8 cellular contexts compared by ENCODE assay signal in genomic region chr19:46863818-46864629, GRCh38. TPM values are rescaled to one million over a fixed set of nuclear protein-coding genes. Genes with fewer than 3 reads are reported as not detected.
DNase-seq lines count a peak whose midpoint lies in the region; ATAC-seq and TF ChIP-seq lines count a peak whose summit lies in the region.

No MANE protein-coding gene starts in this region.

- H3K36me3 Mint-ChIP-seq in activated naive CD4-positive, alpha-beta T cell treated with anti-CD3 and anti-CD28 coated beads for 36 hours (ENCODE audit: low read depth), result peaks cover 2% of the 10 kb centered on the region

- H3K36me3 ChIP-seq in esophagus muscularis mucosa, result no peaks in the 10 kb centered on the region
- no peaks in the 10 kb centered on the region for H3K36me3 ChIP-seq in psoas muscle (ENCODE audit: insufficient read depth in 1 of 2, low read depth in 1 of 2)

- no peaks in the 10 kb centered on the region for H3K27me3 ChIP-seq in esophagus muscularis mucosa
- H3K27me3 ChIP-seq in psoas muscle (ENCODE audit: insufficient read depth in 3 of 3, low read length in 2 of 3), result no peaks in the 10 kb centered on the region

- TF ChIP-seq POLR2A in esophagus muscularis mucosa (IDR thresholded peaks at IDR 0.05; ENCODE audit: low read depth), result no peak

- CTCF ChIA-PET in activated naive CD4-positive, alpha-beta T cell treated with anti-CD3 and anti-CD28 coated beads for 36 hours (lab: Charles Lee), result interaction anchor here (0.6 to 0.8 kb wide), 4 partner anchors 8 to 1234 kb away, joined by 3 to 7 read pairs (median 6); no protein-coding TSS in a partner anchor

- no peaks in the 10 kb centered on the region for H3K27me3 Mint-ChIP-seq in activated naive CD4-positive, alpha-beta T cell treated with anti-CD3 and anti-CD28 coated beads for 36 hours (ENCODE audit: low read depth)

- H3K9me3 Mint-ChIP-seq in activated naive CD4-positive, alpha-beta T cell treated with anti-CD3 and anti-CD28 coated beads for 36 hours, result peaks cover 3% of the 10 kb centered on the region

- intact Hi-C loops in esophagus muscularis mucosa (cut with DNase I) (loop anchor here (5.0 kb wide), 1 partner anchor 58 kb away; no protein-coding TSS in a partner anchor), psoas muscle (cut with DNase I) (loop anchor here (5.0 kb wide), 3 partner anchors 38 to 113 kb away; no protein-coding TSS in a partner anchor)
- intact Hi-C loops in activated naive CD4-positive, alpha-beta T cell treated with anti-CD3 and anti-CD28 coated beads for 36 hours (cut with micrococcal nuclease), result loop anchor here (5.0 to 10.0 kb wide), 2 partner anchors 51 to 393 kb away; partner anchors contain the start of gene CCDC9

- DNase-seq in DMS79 treated with DMSO at 0.1 percent for 48 hours (lab: John Stamatoyannopoulos, UW) (peak; percentile 79), NCI-H2196 treated with DMSO at 0.1 percent for 48 hours (lab: John Stamatoyannopoulos, UW; ENCODE audit: unreplicated experiment) (peak; percentile 33), esophagus muscularis mucosa (ENCODE audit: extremely low spot score) (no peak), psoas muscle (no peak)
- DNase-seq in activated naive CD4-positive, alpha-beta T cell treated with anti-CD3 and anti-CD28 coated beads for 36 hours, result no peak

- no peak overlapping the region for H3K4me3 Mint-ChIP-seq in activated naive CD4-positive, alpha-beta T cell treated with anti-CD3 and anti-CD28 coated beads for 36 hours

- WGBS in esophagus muscularis mucosa, result 34% methylated on average over 6 of the region's 6 CpGs
- 17 to 25% (median 21%) methylated on average over 6 of the region's 6 CpGs for whole genome bisulfite sequencing in psoas muscle, 3 donors

- no peak for TF ChIP-seq CTCF in esophagus muscularis mucosa (IDR thresholded peaks at IDR 0.05)
- TF ChIP-seq CTCF in psoas muscle (IDR thresholded peaks at IDR 0.05), result no peak

- no peak for ATAC-seq in psoas muscle
- no peak for ATAC-seq in HG03520 (IDR thresholded peaks at IDR 0.05; ENCODE audit: unreplicated experiment)
- ATAC-seq in HG03469 (IDR thresholded peaks at IDR 0.05; ENCODE audit: unreplicated experiment), result no peak
- ATAC-seq in HG03159 (IDR thresholded peaks at IDR 0.05; ENCODE audit: unreplicated experiment), result no peak

- peaks cover 44 to 84% (median 79%) of the 10 kb centered on the region in 4 donors for H3K4me1 ChIP-seq in esophagus muscularis mucosa
- peaks cover 64% of the 10 kb centered on the region for H3K4me1 ChIP-seq in psoas muscle

- no peak overlapping the region for H3K27ac Mint-ChIP-seq in activated naive CD4-positive, alpha-beta T cell treated with anti-CD3 and anti-CD28 coated beads for 36 hours

- peak overlapping the region; percentile 99 to 100 (median 100) for H3K27ac ChIP-seq in esophagus muscularis mucosa (replicated peaks in 1 of 4)
- peak overlapping the region; percentile 99 for H3K27ac ChIP-seq in psoas muscle

- H3K9me3 ChIP-seq in esophagus muscularis mucosa (no peaks in the 10 kb centered on the region), psoas muscle (no peaks in the 10 kb centered on the region)

- H3K4me1 Mint-ChIP-seq in activated naive CD4-positive, alpha-beta T cell treated with anti-CD3 and anti-CD28 coated beads for 36 hours (ENCODE audit: low read depth), result peaks cover 26% of the 10 kb centered on the region

- H3K4me3 ChIP-seq in esophagus muscularis mucosa, result peak overlapping the region; percentile 92 to 95 (median 94)
- peak overlapping the region; percentile 96 for H3K4me3 ChIP-seq in psoas muscle

- TF ChIP-seq EP300 in esophagus muscularis mucosa (IDR thresholded peaks at IDR 0.05), result no peak

RNA-seq across cellular contexts. Expression of gene ARHGAP35, which starts 3.2 kb away (rescaled TPM):
- total RNA-seq in esophagus muscularis mucosa (10 to 100 TPM; 49.7 to 94.5 (median 77.7) TPM), psoas muscle (10 to 100 TPM; 26.0 to 44.9 (median 32.2) TPM)
- polyA plus RNA-seq in psoas muscle, result 10 to 100 TPM in 2 of 3 donors, 1 to 10 TPM in 1; 10.0 to 50.6 (median 15.5) TPM
- total RNA-seq in activated naive CD4-positive, alpha-beta T cell treated with anti-CD3 and anti-CD28 coated beads for 36 hours, result 1 to 10 TPM; 8.9 TPM

RNA-seq across cellular contexts. Expression of gene AP2S1, which starts 13.4 kb away (rescaled TPM):
- total RNA-seq in esophagus muscularis mucosa (10 to 100 TPM; 63.5 to 88.9 (median 74.5) TPM), psoas muscle (10 to 100 TPM; 72.5 to 87.4 (median 85.9) TPM)
- 100 to 1,000 TPM in 1 of 3 donors, 10 to 100 TPM in 2; 63.0 to 121 (median 97.2) TPM for polyA plus RNA-seq in psoas muscle
- 100 to 1,000 TPM; 112 to 118 TPM for total RNA-seq in activated naive CD4-positive, alpha-beta T cell treated with anti-CD3 and anti-CD28 coated beads for 36 hours

Comparison
In these comparisons a context has a peak if more than half of its experiments do, and no peak if none do; other contexts are left out.
1. DNase-seq: peak in DMS79 treated with DMSO at 0.1 percent for 48 hours (single experiment) and NCI-H2196 treated with DMSO at 0.1 percent for 48 hours (single experiment); none in esophagus muscularis mucosa (single experiment), psoas muscle (0 of 2) and activated naive CD4-positive, alpha-beta T cell treated with anti-CD3 and anti-CD28 coated beads for 36 hours (single experiment).